Comparison of ENCODE assay signal across 8 cellular contexts in genomic region chr11:66068923-66069714, GRCh38. TPM values are rescaled to one million over a fixed set of nuclear protein-coding genes. Genes with fewer than 3 reads are reported as not detected.
DNase-seq lines count a peak whose midpoint lies in the region; ATAC-seq, FAIRE-seq and TF ChIP-seq lines count a peak whose summit lies in the region.

No MANE protein-coding gene starts in this region.

- peak; percentile 46 for DNase-seq in stimulated activated CD4-positive, alpha-beta T cell treated with anti-CD3 and anti-CD28 coated beads, Interleukin-15, amount 100 ng/mL, for 24 hours
- no peak for DNase-seq in stimulated activated CD4-positive, alpha-beta T cell treated with anti-CD3 and anti-CD28 coated beads, Interleukin-12 subunit alpha, Interleukin-12 subunit beta, amount 100 ng/mL, for 4 hours
- DNase-seq in HTR-8/SVneo (ENCODE audit: insufficient read length, low spot score), result no peak
- DNase-seq in effector memory CD8-positive, alpha-beta T cell, result peak in 1 of 3 experiments; percentile 41
- peak; percentile 79 for DNase-seq in medulla oblongata (ENCODE audit: extremely low spot score)
- no peak for DNase-seq in suprapubic skin (ENCODE audit: low spot score in 2 of 2)
- DNase-seq in NCI-H187 treated with DMSO at 0.1 percent for 48 hours (lab: John Stamatoyannopoulos, UW), result no peak

- no peaks in the 10 kb centered on the region for H3K27me3 ChIP-seq in suprapubic skin

- H3K27me3 Mint-ChIP-seq in effector memory CD8-positive, alpha-beta T cell, result no peaks in the 10 kb centered on the region

- TF ChIP-seq EP300 in suprapubic skin (IDR thresholded peaks at IDR 0.05), result no peak

- peak; percentile 72 for FAIRE-seq in HTR-8/SVneo (lab: Jason Lieb, UNC)

- no peaks in the 10 kb centered on the region for H3K9me3 ChIP-seq in suprapubic skin

- H3K4me1 ChIP-seq in suprapubic skin, result peaks cover 36% of the 10 kb centered on the region

- WGBS in suprapubic skin, result 26% methylated on average over 14 of the region's 14 CpGs

- no peak for TF ChIP-seq POLR2A in suprapubic skin (IDR thresholded peaks at IDR 0.05)

- ATAC-seq in effector memory CD8-positive, alpha-beta T cell (replicated peaks), result peak; percentile 6

- peak overlapping the region; percentile 91 for H3K27ac Mint-ChIP-seq in effector memory CD8-positive, alpha-beta T cell

- peaks cover 49 to 63% of the 10 kb centered on the region in 2 donors for H3K4me1 Mint-ChIP-seq in effector memory CD8-positive, alpha-beta T cell (ENCODE audit: low read depth in 2 of 2)

- peaks cover 73% of the 10 kb centered on the region for H3K36me3 Mint-ChIP-seq in effector memory CD8-positive, alpha-beta T cell (ENCODE audit: insufficient read depth)

- H3K4me3 ChIP-seq in WI38 (ENCODE audit: low read depth, low read length) (peak overlapping the region; percentile 56), suprapubic skin (peak overlapping the region; percentile 88)

- no peaks in the 10 kb centered on the region for H3K9me3 Mint-ChIP-seq in effector memory CD8-positive, alpha-beta T cell

- TF ChIP-seq CTCF in WI38 (IDR thresholded peaks at IDR 0.05; ENCODE audit: low read depth, low read length) (no peak), suprapubic skin (IDR thresholded peaks at IDR 0.05) (peak in 1 of 2 donors; percentile 7)

- H3K36me3 ChIP-seq in suprapubic skin, result peaks cover 40% of the 10 kb centered on the region

- peak overlapping the region; percentile 96 for H3K27ac ChIP-seq in suprapubic skin

- peak overlapping the region; percentile 80 to 86 for H3K4me3 Mint-ChIP-seq in effector memory CD8-positive, alpha-beta T cell

RNA-seq across cellular contexts. Expression of gene PACS1, which starts 1.0 kb away (rescaled TPM):
- 10 to 100 TPM; 30.5 to 78.6 (median 41.8) TPM for total RNA-seq in suprapubic skin

RNA-seq across cellular contexts. Expression of gene SF3B2, which starts 17.0 kb away (rescaled TPM):
- total RNA-seq in suprapubic skin, result 100 to 1,000 TPM; 117 to 175 (median 149) TPM

RNA-seq across cellular contexts. Expression of gene GAL3ST3, which starts 20.2 kb away (rescaled TPM):
- total RNA-seq in suprapubic skin, result not detected

RNA-seq across cellular contexts. Expression of gene CATSPER1, which starts 42.8 kb away (rescaled TPM):
- not detected for total RNA-seq in suprapubic skin

RNA-seq across cellular contexts. Expression of gene CST6, which starts 57.3 kb away (rescaled TPM):
- total RNA-seq in suprapubic skin, result 1,000 to 10,000 TPM in 2 of 4 donors, 100 to 1,000 TPM in 1, 10 to 100 TPM in 1; 48.8 to 2,556 (median 968) TPM

Comparison
In these comparisons a context has a peak if more than half of its experiments do, and no peak if none do; other contexts are left out.
1. DNase-seq: peak in stimulated activated CD4-positive, alpha-beta T cell treated with anti-CD3 and anti-CD28 coated beads, Interleukin-15, amount 100 ng/mL, for 24 hours (single experiment) and medulla oblongata (single experiment); none in stimulated activated CD4-positive, alpha-beta T cell treated with anti-CD3 and anti-CD28 coated beads, Interleukin-12 subunit alpha, Interleukin-12 subunit beta, amount 100 ng/mL, for 4 hours (single experiment), HTR-8/SVneo (single experiment), suprapubic skin (0 of 2) and NCI-H187 treated with DMSO at 0.1 percent for 48 hours (single experiment).